ENCODE assay signal across 8 cellular contexts in the genomic region with DNA sequence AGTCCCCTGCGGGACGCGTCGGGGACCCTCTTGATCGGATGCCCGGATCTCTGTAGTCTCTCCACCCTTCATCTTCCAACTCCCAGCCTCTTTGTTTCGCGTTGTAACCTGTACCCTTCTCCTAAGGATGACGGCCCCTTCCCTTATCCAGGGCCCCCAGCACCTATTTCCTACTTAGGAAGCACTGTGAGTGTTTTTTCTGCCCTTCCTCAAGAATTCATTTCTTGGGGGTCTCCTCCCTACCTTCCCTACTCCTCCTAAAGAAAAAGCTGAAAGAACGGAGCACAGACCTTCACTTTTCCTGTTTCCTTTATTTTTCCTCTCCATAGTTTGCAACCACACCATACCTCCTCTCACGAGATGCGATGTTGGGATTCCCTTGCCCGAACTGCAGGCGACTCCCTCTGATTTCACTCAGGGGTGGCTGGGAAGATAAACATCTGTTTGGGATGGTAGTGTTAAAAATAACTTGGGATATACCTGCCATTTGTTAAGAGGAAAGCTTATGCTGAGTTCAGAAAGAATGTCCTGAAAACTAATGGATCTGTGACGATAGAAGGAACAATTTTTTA. TPM values are rescaled to one million over a fixed set of nuclear protein-coding genes. Genes with fewer than 3 reads are reported as not detected.
DNase-seq lines count a peak whose midpoint lies in the region; TF ChIP-seq lines count a peak whose summit lies in the region.

No MANE protein-coding gene starts in this region.

- H3K4me3 ChIP-seq in AG04450 (ENCODE audit: low read depth, low read length) (peak overlapping the region; percentile 94), brain microvascular endothelial cell (ENCODE audit: low read depth, low read length) (peak overlapping the region; percentile 99)

- POLR2A ChIA-PET in AG04450 (lab: Yijun Ruan, JAX), result interaction anchor here (0.6 to 1.1 kb wide), 8 partner anchors 10 to 705 kb away, joined by 3 to 11 read pairs (median 3); a partner anchor contains a TSS

- H3K36me3 Mint-ChIP-seq in HFFc6 (ENCODE audit: low read depth), result no peaks in the 10 kb centered on the region; the same call in 1 of the 2 replicates
- H3K36me3 Mint-ChIP-seq in mesothelial cell of epicardium, result peaks cover 6% of the 10 kb centered on the region

- H3K36me3 ChIP-seq in brain microvascular endothelial cell (replicated peaks), result peaks cover 14% of the 10 kb centered on the region

- H3K27ac Mint-ChIP-seq in HFFc6 (peak overlapping the region; percentile 86), mesothelial cell of epicardium (peak overlapping the region; percentile 99)

- no peaks in the 10 kb centered on the region for H3K9me3 Mint-ChIP-seq in HFFc6
- H3K9me3 Mint-ChIP-seq in mesothelial cell of epicardium, result no peaks in the 10 kb centered on the region

- peak overlapping the region; percentile 92 for H3K4me3 Mint-ChIP-seq in HFFc6
- H3K4me3 Mint-ChIP-seq in mesothelial cell of epicardium, result peak overlapping the region; percentile 98

- H3K4me1 Mint-ChIP-seq in HFFc6 (ENCODE audit: low read depth) (peaks cover 26% of the 10 kb centered on the region), mesothelial cell of epicardium (peaks cover 23% of the 10 kb centered on the region)

- CTCF ChIA-PET in AG04450 (lab: Charles Lee), result interaction anchor here (0.5 to 0.6 kb wide), 2 partner anchors 44 to 331 kb away, joined by 3 to 4 read pairs; no protein-coding TSS in a partner anchor

- in situ Hi-C loops in brain microvascular endothelial cell (cut with HindIII; ENCODE audit: low pct_ligation_motif_present, low sequenced_read_pairs), result no loop called here

- DNase-seq in AG04450 (ENCODE audit: low read depth, low spot score) (no peak), HFFc6 (peak; percentile 8), brain microvascular endothelial cell (no peak), mesothelial cell of epicardium (ENCODE audit: low spot score in 2 of 2, unreplicated experiment in 2 of 2) (no peak), iPS-NIHi7 (ENCODE audit: extremely low spot score) (no peak), dermis blood vessel endothelial cell (no peak), NCI-H774 (lab: John Stamatoyannopoulos, UW) (no peak), NAMALWA (ENCODE audit: low spot score) (no peak)

- H3K27ac ChIP-seq in AG04450 (ENCODE audit: low read depth, low read length), result peak overlapping the region; percentile 42
- H3K27ac ChIP-seq in brain microvascular endothelial cell, result peak overlapping the region; percentile 53

- H3K27me3 Mint-ChIP-seq in HFFc6 (ENCODE audit: insufficient read depth) (peaks cover 9% of the 10 kb centered on the region), mesothelial cell of epicardium (ENCODE audit: low read depth) (no peaks in the 10 kb centered on the region)

- TF ChIP-seq CTCF in AG04450 (IDR thresholded peaks at IDR 0.05; ENCODE audit: low read depth, low read length), result no peak
- TF ChIP-seq CTCF in HFFc6 (IDR thresholded peaks at IDR 0.05), result no peak
- TF ChIP-seq CTCF in brain microvascular endothelial cell (IDR thresholded peaks at IDR 0.05; ENCODE audit: low read depth, low read length, missing control alignments), result no peak
- TF ChIP-seq CTCF in mesothelial cell of epicardium (IDR thresholded peaks at IDR 0.05; ENCODE audit: unreplicated experiment), result no peak

- H3K27me3 ChIP-seq in AG04450 (ENCODE audit: control insufficient read depth, insufficient read depth, low read length), result no peaks in the 10 kb centered on the region
- H3K27me3 ChIP-seq in brain microvascular endothelial cell (replicated peaks), result no peaks in the 10 kb centered on the region

- H3K9me3 ChIP-seq in AG04450 (ENCODE audit: control insufficient read depth, insufficient read depth, low read length), result no peaks in the 10 kb centered on the region; the same call in 1 of the 2 replicates

RNA-seq across cellular contexts. Expression of a gene that starts 0.6 kb away (rescaled TPM):
- polyA plus RNA-seq in AG04450 (2011; rRNA removed), result 29.5 and 36.7 TPM in 2 replicates
- polyA minus RNA-seq in AG04450 (2011; rRNA and poly(A)+ RNA removed), result 13.4 and 17.7 TPM in 2 replicates
- 10 to 100 TPM; 16.4 to 19.6 (median 17.8) TPM for total RNA-seq in HFFc6 (2021; fragmentation: NEBNext Ultra II Directional; extraction: Animal tissue kit (Norgen Biotek cat#: 25700))
- total RNA-seq in mesothelial cell of epicardium (20.3 to 23.9 TPM (median 20.7 TPM) in 3 replicates), dermis blood vessel endothelial cell (31.8 and 46.5 TPM in 2 replicates)

RNA-seq across cellular contexts. Expression of a gene that starts 0.7 kb away (rescaled TPM):
- polyA plus RNA-seq in AG04450 (2011; rRNA removed), result 22.0 and 24.9 TPM in 2 replicates
- polyA minus RNA-seq in AG04450 (2011; rRNA and poly(A)+ RNA removed), result 48.9 and 52.4 TPM in 2 replicates
- 10 to 100 TPM; 18.8 to 20.9 (median 19.6) TPM for total RNA-seq in HFFc6 (2021; fragmentation: NEBNext Ultra II Directional; extraction: Animal tissue kit (Norgen Biotek cat#: 25700))
- total RNA-seq in mesothelial cell of epicardium (41.6 to 42.7 TPM (median 42.0 TPM) in 3 replicates), dermis blood vessel endothelial cell (39.7 and 41.0 TPM in 2 replicates)

RNA-seq across cellular contexts. Expression of a gene that starts 56.5 kb away (rescaled TPM):
- polyA plus RNA-seq in AG04450 (2011; rRNA removed), result 124 and 132 TPM in 2 replicates
- 120 and 135 TPM in 2 replicates for polyA minus RNA-seq in AG04450 (2011; rRNA and poly(A)+ RNA removed)
- 100 to 1,000 TPM; 153 to 177 (median 162) TPM for total RNA-seq in HFFc6 (2021; fragmentation: NEBNext Ultra II Directional; extraction: Animal tissue kit (Norgen Biotek cat#: 25700))
- total RNA-seq in mesothelial cell of epicardium, result 85.7 to 90.9 TPM (median 86.7 TPM) in 3 replicates
- total RNA-seq in dermis blood vessel endothelial cell, result 43.9 and 85.5 TPM in 2 replicates

RNA-seq across cellular contexts. Expression of a gene that starts 56.8 kb away (rescaled TPM):
- polyA plus RNA-seq in AG04450 (2011; rRNA removed), result 10.2 and 12.0 TPM in 2 replicates
- polyA minus RNA-seq in AG04450 (2011; rRNA and poly(A)+ RNA removed), result 8.6 and 9.0 TPM in 2 replicates
- total RNA-seq in HFFc6 (2021; fragmentation: NEBNext Ultra II Directional; extraction: Animal tissue kit (Norgen Biotek cat#: 25700)), result 10 to 100 TPM; 10.4 to 15.9 (median 14.9) TPM
- total RNA-seq in mesothelial cell of epicardium (44.5 to 50.7 TPM (median 48.6 TPM) in 3 replicates), dermis blood vessel endothelial cell (11.2 and 17.5 TPM in 2 replicates)
